10 cellular contexts compared by ENCODE assay signal in the genomic region with DNA sequence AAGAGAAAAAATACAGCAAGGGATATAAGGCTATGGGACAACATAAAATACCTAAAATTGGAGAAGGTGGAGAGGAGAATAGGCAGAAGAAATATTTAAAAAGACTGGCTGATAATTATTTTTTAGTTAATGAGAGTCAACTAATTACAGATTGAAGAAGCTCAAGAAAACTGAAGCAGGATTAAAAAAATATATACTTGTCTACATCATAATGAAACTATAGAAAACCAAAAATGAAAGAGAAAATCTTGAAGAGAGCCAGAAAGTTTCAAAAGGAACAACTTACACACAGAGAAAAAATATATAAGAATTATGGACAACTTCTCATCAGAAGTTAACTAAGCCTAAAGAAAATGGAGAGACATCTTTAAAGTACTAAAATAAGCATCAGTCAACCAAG.
DNase-seq lines count a peak whose midpoint lies in the region; ATAC-seq lines count a peak whose summit lies in the region.
"Had no signal": no experiment of that assay in that cellular context is flagged by ENCODE, and none has a peak within 500 bp of the region (broad histone marks: within the 10 kb centered on the region; RNA-seq: fewer than 3 reads in every experiment).

No MANE protein-coding gene starts in this region.

- H3K36me3 Mint-ChIP-seq in activated naive CD8-positive, alpha-beta T cell treated with anti-CD3 and anti-CD28 coated beads for 36 hours = no peaks in the 10 kb centered on the region
- H3K36me3 Mint-ChIP-seq in activated naive CD4-positive, alpha-beta T cell treated with anti-CD3 and anti-CD28 coated beads for 36 hours (ENCODE audit: low read depth) = no peaks in the 10 kb centered on the region

- H3K27ac Mint-ChIP-seq in activated naive CD8-positive, alpha-beta T cell treated with anti-CD3 and anti-CD28 coated beads for 36 hours = peak overlapping the region; percentile 78
- H3K27ac Mint-ChIP-seq in activated naive CD4-positive, alpha-beta T cell treated with anti-CD3 and anti-CD28 coated beads for 36 hours = no peak overlapping the region
- H3K27ac Mint-ChIP-seq: HFFc6 had no signal

- no peak for DNase-seq in activated naive CD8-positive, alpha-beta T cell treated with anti-CD3 and anti-CD28 coated beads for 36 hours
- DNase-seq in AG20443 (ENCODE audit: low spot score) (no peak), DMS 273 (lab: John Stamatoyannopoulos, UW; ENCODE audit: unreplicated experiment) (no peak)
- DNase-seq in activated naive CD4-positive, alpha-beta T cell treated with anti-CD3 and anti-CD28 coated beads for 36 hours = no peak
- DNase-seq: COR-L47, heart right ventricle, HFFc6 had no signal

- H3K4me3 Mint-ChIP-seq in activated naive CD8-positive, alpha-beta T cell treated with anti-CD3 and anti-CD28 coated beads for 36 hours = peak overlapping the region; percentile 15
- H3K4me3 Mint-ChIP-seq in activated naive CD4-positive, alpha-beta T cell treated with anti-CD3 and anti-CD28 coated beads for 36 hours = no peak overlapping the region
- H3K4me3 Mint-ChIP-seq: HFFc6 had no signal

- H3K9me3 Mint-ChIP-seq in activated naive CD8-positive, alpha-beta T cell treated with anti-CD3 and anti-CD28 coated beads for 36 hours = no peaks in the 10 kb centered on the region
- H3K9me3 Mint-ChIP-seq in activated naive CD4-positive, alpha-beta T cell treated with anti-CD3 and anti-CD28 coated beads for 36 hours = no peaks in the 10 kb centered on the region
- H3K9me3 Mint-ChIP-seq: HFFc6 had no signal

- ATAC-seq in GM18868 (IDR thresholded peaks at IDR 0.05; ENCODE audit: unreplicated experiment) = peak; percentile 81
- ATAC-seq in GM21528 (IDR thresholded peaks at IDR 0.05; ENCODE audit: low FRiP score, unreplicated experiment) = peak; percentile 79
- ATAC-seq in HG03097 (IDR thresholded peaks at IDR 0.05; ENCODE audit: low FRiP score, unreplicated experiment) = peak; percentile 72
- ATAC-seq: heart right ventricle had no signal

- peaks cover 16% of the 10 kb centered on the region for H3K4me1 Mint-ChIP-seq in activated naive CD8-positive, alpha-beta T cell treated with anti-CD3 and anti-CD28 coated beads for 36 hours
- peaks cover 8% of the 10 kb centered on the region for H3K4me1 Mint-ChIP-seq in activated naive CD4-positive, alpha-beta T cell treated with anti-CD3 and anti-CD28 coated beads for 36 hours (ENCODE audit: low read depth)

- peaks cover 11% of the 10 kb centered on the region for H3K27me3 Mint-ChIP-seq in activated naive CD8-positive, alpha-beta T cell treated with anti-CD3 and anti-CD28 coated beads for 36 hours
- H3K27me3 Mint-ChIP-seq in activated naive CD4-positive, alpha-beta T cell treated with anti-CD3 and anti-CD28 coated beads for 36 hours (ENCODE audit: low read depth) = peaks cover 12% of the 10 kb centered on the region

- intact Hi-C loops in activated naive CD4-positive, alpha-beta T cell treated with anti-CD3 and anti-CD28 coated beads for 36 hours (cut with micrococcal nuclease) = no loop called here

- CTCF ChIA-PET in activated naive CD4-positive, alpha-beta T cell treated with anti-CD3 and anti-CD28 coated beads for 36 hours (lab: Charles Lee) = no interaction called here
